9 cellular contexts compared by ENCODE assay signal in the genomic region with DNA sequence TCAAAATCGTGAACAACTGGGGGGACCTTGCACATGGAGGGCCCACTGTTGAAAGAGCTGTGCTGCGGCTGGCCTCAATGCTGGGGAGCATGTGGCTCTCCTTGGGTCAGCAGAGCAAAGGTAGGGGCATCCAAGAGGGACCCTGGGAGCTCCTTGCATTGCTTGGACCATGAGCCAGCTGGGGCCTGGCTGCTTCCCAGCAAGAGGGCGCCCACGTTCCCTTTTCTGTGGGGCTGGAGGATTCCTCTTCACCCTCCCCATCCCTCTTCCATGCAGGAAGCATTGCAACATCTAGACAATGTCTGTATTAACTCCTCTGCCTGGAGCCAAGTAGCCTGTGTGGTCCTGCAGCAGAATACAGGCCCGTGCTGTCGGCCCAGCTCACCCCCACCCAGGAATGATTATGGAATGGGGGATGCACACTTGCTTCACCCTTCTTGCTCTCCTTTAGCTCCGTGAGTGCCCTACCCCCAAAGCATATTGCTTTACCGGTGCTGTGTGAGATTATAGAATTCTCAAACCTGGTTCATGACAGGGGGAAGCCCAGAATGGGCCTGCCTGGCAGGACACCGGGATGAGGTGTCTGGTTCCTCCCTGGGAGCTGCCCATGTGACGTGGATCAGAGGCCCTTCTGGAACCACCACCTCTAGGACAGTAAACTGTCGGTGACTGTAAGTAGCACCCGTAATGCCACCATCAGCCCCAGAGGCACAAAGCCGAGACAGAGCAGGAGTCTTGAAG.
DNase-seq lines count a peak whose midpoint lies in the region; TF ChIP-seq lines count a peak whose summit lies in the region.
"Had no signal": no experiment of that assay in that cellular context is flagged by ENCODE, and none has a peak within 500 bp of the region (broad histone marks: within the 10 kb centered on the region; RNA-seq: fewer than 3 reads in every experiment).

No MANE protein-coding gene starts in this region.

- WGBS in endodermal cell (ENCODE audit: insufficient coverage in 1 of 2, insufficient read length in 1 of 2), 2 experiments: 88 to 93% methylated on average over 9 to 13 of the region's 13 CpGs

- no peak overlapping the region for H2AFZ ChIP-seq in Karpas-422 (ENCODE audit: low read length)

- H3K9me3 ChIP-seq in BE2C (no peaks in the 10 kb centered on the region), Karpas-422 (ENCODE audit: low read length) (no peaks in the 10 kb centered on the region), endodermal cell (ENCODE audit: control insufficient read depth, low read length) (no peaks in the 10 kb centered on the region)
- H3K9me3 ChIP-seq: Peyer's patch had no signal

- H3K27me3 ChIP-seq in BE2C: no peaks in the 10 kb centered on the region
- H3K27me3 ChIP-seq in Karpas-422 (ENCODE audit: low read length): no peaks in the 10 kb centered on the region
- H3K27me3 ChIP-seq in endodermal cell (ENCODE audit: control insufficient read depth, insufficient read depth, low read length, poor library complexity, severe bottlenecking): no peaks in the 10 kb centered on the region
- H3K27me3 ChIP-seq: Peyer's patch had no signal

- H3K27ac ChIP-seq in Karpas-422 (ENCODE audit: low read length) (peak overlapping the region; percentile 99), endodermal cell (ENCODE audit: low read depth, low read length) (no peak overlapping the region)
- H3K27ac ChIP-seq: Peyer's patch had no signal

- H3K27me3 Mint-ChIP-seq in endodermal cell (ENCODE audit: insufficient read depth) (peaks cover 6% of the 10 kb centered on the region), neural crest cell (ENCODE audit: low read depth) (peaks cover 2% of the 10 kb centered on the region)

- peak overlapping the region; percentile 92 for H3K9ac ChIP-seq in Karpas-422 (ENCODE audit: low read length)
- no peak overlapping the region for H3K9ac ChIP-seq in endodermal cell (ENCODE audit: extremely low read depth, low read length, poor library complexity, severe bottlenecking)

- no peaks in the 10 kb centered on the region for H3K4me1 Mint-ChIP-seq in endodermal cell
- H3K4me1 Mint-ChIP-seq in neural crest cell: no peaks in the 10 kb centered on the region

- no peaks in the 10 kb centered on the region for H3K79me2 ChIP-seq in Karpas-422 (ENCODE audit: low read length)

- no peaks in the 10 kb centered on the region for H3K9me2 ChIP-seq in Karpas-422 (replicated peaks; ENCODE audit: insufficient read depth, low read length)

- TF ChIP-seq CTCF in BE2C (IDR thresholded peaks at IDR 0.05; ENCODE audit: low read depth, low read length) (peak; percentile 29; the same call in 1 of the 2 replicates), endodermal cell (conservative IDR thresholded peaks at IDR 0.05) (peak; percentile 62), neural crest cell (conservative IDR thresholded peaks at IDR 0.05) (no peak)

- no peak overlapping the region for H3K27ac Mint-ChIP-seq in endodermal cell
- peak overlapping the region; percentile 27 for H3K27ac Mint-ChIP-seq in neural crest cell (ENCODE audit: unreplicated experiment)

- H3K36me3 Mint-ChIP-seq in endodermal cell (ENCODE audit: low read depth) (no peaks in the 10 kb centered on the region), neural crest cell (ENCODE audit: low read depth) (no peaks in the 10 kb centered on the region)

- H3K9me3 Mint-ChIP-seq in endodermal cell: no peaks in the 10 kb centered on the region
- H3K9me3 Mint-ChIP-seq in neural crest cell: no peaks in the 10 kb centered on the region

- H3K4me2 ChIP-seq in Karpas-422 (ENCODE audit: low read depth, low read length, poor library complexity, severe bottlenecking): peak overlapping the region; percentile 82

- H3K4me3 Mint-ChIP-seq in endodermal cell: no peak overlapping the region
- no peak overlapping the region for H3K4me3 Mint-ChIP-seq in neural crest cell

- DNase-seq in BE2C: peak; percentile 27
- DNase-seq in Karpas-422: peak; percentile 79
- peak; percentile 85 for DNase-seq in endodermal cell
- no peak for DNase-seq in neural crest cell (ENCODE audit: low read depth, low spot score)
- no peak for DNase-seq in mesenteric fat pad (ENCODE audit: low spot score)
- DNase-seq in stimulated activated CD4-positive, alpha-beta T cell treated with anti-CD3 and anti-CD28 coated beads, Interleukin-4, amount 100 ng/mL, for 1 hour: no peak
- no peak for DNase-seq in NCI-H1436 treated with DMSO at 0.1 percent for 48 hours (lab: John Stamatoyannopoulos, UW)
- DNase-seq in DMS114 treated with DMSO at 0.1 percent for 48 hours (lab: John Stamatoyannopoulos, UW; ENCODE audit: unreplicated experiment): no peak
- DNase-seq: Peyer's patch had no signal

- H3K36me3 ChIP-seq in BE2C (no peaks in the 10 kb centered on the region), Karpas-422 (ENCODE audit: insufficient read depth, low read length) (no peaks in the 10 kb centered on the region; the same call in 1 of the 2 replicates), endodermal cell (ENCODE audit: control insufficient read depth, insufficient read depth, low read length) (no peaks in the 10 kb centered on the region)
- H3K36me3 ChIP-seq: Peyer's patch had no signal

- H4K20me1 ChIP-seq in Karpas-422 (ENCODE audit: insufficient read depth, low read depth, low read length): no peaks in the 10 kb centered on the region

- no peaks in the 10 kb centered on the region; the same call in 1 of the 2 replicates for H3K4me1 ChIP-seq in BE2C
- peaks cover 85% of the 10 kb centered on the region for H3K4me1 ChIP-seq in Karpas-422 (ENCODE audit: low read length)
- no peaks in the 10 kb centered on the region for H3K4me1 ChIP-seq in endodermal cell (ENCODE audit: control insufficient read depth, insufficient read depth, low read length)
- H3K4me1 ChIP-seq: Peyer's patch had no signal

- H3K4me3 ChIP-seq in BE2C (ENCODE audit: low read depth, low read length) (no peak overlapping the region), Karpas-422 (ENCODE audit: low read length) (peak overlapping the region; percentile 71), endodermal cell (ENCODE audit: low read length) (no peak overlapping the region)
- H3K4me3 ChIP-seq: Peyer's patch had no signal

Comparison
In these comparisons a context has a peak if more than half of its experiments do, and no peak if none do; other contexts are left out.
1. DNase-seq: peak in BE2C (single experiment), Karpas-422 (single experiment) and endodermal cell (single experiment); none in neural crest cell (single experiment), mesenteric fat pad (single experiment), stimulated activated CD4-positive, alpha-beta T cell treated with anti-CD3 and anti-CD28 coated beads, Interleukin-4, amount 100 ng/mL, for 1 hour (single experiment), NCI-H1436 treated with DMSO at 0.1 percent for 48 hours (single experiment) and DMS114 treated with DMSO at 0.1 percent for 48 hours (single experiment).